In genomic region chr6:2104524-2104880, GRCh38 we compare ENCODE assay signal across 14 cellular contexts.
"Had no signal": no experiment of that assay in that cellular context is flagged by ENCODE, and none has a peak within 500 bp of the region (broad histone marks: within the 10 kb centered on the region; RNA-seq: fewer than 3 reads in every experiment).

No MANE protein-coding gene starts in this region.

- H3K4me3 ChIP-seq: gastroesophageal sphincter, uterus had no signal

- H3K9me3 ChIP-seq: gastroesophageal sphincter, neutrophil, tibial artery, uterus had no signal

- H3K9me3 Mint-ChIP-seq: activated naive CD8-positive, alpha-beta T cell treated with anti-CD3 and anti-CD28 coated beads, Interleukin-2, amount 10 ng/mL, durations not matched to agents 7 days and 5 days; central memory CD8-positive, alpha-beta T cell; dendritic cell treated with granulocyte-macrophage colony-stimulating factor and Interleukin-4, amounts not matched to agents 40 ng/mL and 50 ng/mL, for 4 days; naive thymus-derived CD4-positive, alpha-beta T cell; stimulated activated naive B cell treated with anti-CD40 and anti-IgM and Interleukin-4, amounts not matched to agents 10 μg/mL and 1 μg/mL and 100 μg/mL, for 72 hours; T-helper 2 cell treated with Interferon-gamma antibody and Interleukin-4, amounts not matched to agents 5 μg/mL and 100 μg/mL, for 36 hours had no signal

- H3K36me3 Mint-ChIP-seq: activated naive CD8-positive, alpha-beta T cell treated with anti-CD3 and anti-CD28 coated beads, Interleukin-2, amount 10 ng/mL, durations not matched to agents 7 days and 5 days; brain had no signal

- H3K27ac ChIP-seq: gastroesophageal sphincter, neutrophil, uterus had no signal

- H3K4me1 ChIP-seq: gastroesophageal sphincter, uterus had no signal

- H3K4me3 Mint-ChIP-seq: activated naive CD8-positive, alpha-beta T cell treated with anti-CD3 and anti-CD28 coated beads, Interleukin-2, amount 10 ng/mL, durations not matched to agents 7 days and 5 days; central memory CD8-positive, alpha-beta T cell; dendritic cell treated with granulocyte-macrophage colony-stimulating factor and Interleukin-4, amounts not matched to agents 40 ng/mL and 50 ng/mL, for 4 days; naive thymus-derived CD4-positive, alpha-beta T cell; stimulated activated naive B cell treated with anti-CD40 and anti-IgM and Interleukin-4, amounts not matched to agents 10 μg/mL and 1 μg/mL and 100 μg/mL, for 72 hours; T-helper 2 cell treated with Interferon-gamma antibody and Interleukin-4, amounts not matched to agents 5 μg/mL and 100 μg/mL, for 36 hours had no signal

- H3K27me3 ChIP-seq: gastroesophageal sphincter, neutrophil, tibial artery, uterus had no signal

- H3K4me1 Mint-ChIP-seq: central memory CD8-positive, alpha-beta T cell had no signal

- H3K27me3 Mint-ChIP-seq: activated naive CD8-positive, alpha-beta T cell treated with anti-CD3 and anti-CD28 coated beads, Interleukin-2, amount 10 ng/mL, durations not matched to agents 7 days and 5 days; central memory CD8-positive, alpha-beta T cell; dendritic cell treated with granulocyte-macrophage colony-stimulating factor and Interleukin-4, amounts not matched to agents 40 ng/mL and 50 ng/mL, for 4 days; naive thymus-derived CD4-positive, alpha-beta T cell; stimulated activated naive B cell treated with anti-CD40 and anti-IgM and Interleukin-4, amounts not matched to agents 10 μg/mL and 1 μg/mL and 100 μg/mL, for 72 hours had no signal

- H3K36me3 ChIP-seq: gastroesophageal sphincter, neutrophil, tibial artery, uterus had no signal

- ATAC-seq: gastroesophageal sphincter had no signal

- H3K27ac Mint-ChIP-seq: activated naive CD8-positive, alpha-beta T cell treated with anti-CD3 and anti-CD28 coated beads, Interleukin-2, amount 10 ng/mL, durations not matched to agents 7 days and 5 days; dendritic cell treated with granulocyte-macrophage colony-stimulating factor and Interleukin-4, amounts not matched to agents 40 ng/mL and 50 ng/mL, for 4 days; naive thymus-derived CD4-positive, alpha-beta T cell; stimulated activated naive B cell treated with anti-CD40 and anti-IgM and Interleukin-4, amounts not matched to agents 10 μg/mL and 1 μg/mL and 100 μg/mL, for 72 hours; T-helper 2 cell treated with Interferon-gamma antibody and Interleukin-4, amounts not matched to agents 5 μg/mL and 100 μg/mL, for 36 hours had no signal

- DNase-seq: activated naive CD4-positive, alpha-beta T cell; activated naive CD8-positive, alpha-beta T cell treated with anti-CD3 and anti-CD28 coated beads, Interleukin-2, amount 10 ng/mL, durations not matched to agents 7 days and 5 days; islet precursor cell; stimulated activated CD4-positive, alpha-beta T cell treated with anti-CD3 and anti-CD28 coated beads, Interleukin-2, amount 100 ng/mL, for 48 hours; stimulated activated naive B cell treated with anti-CD40 and anti-IgM and Interleukin-4, amounts not matched to agents 10 μg/mL and 1 μg/mL and 100 μg/mL, for 72 hours; uterus had no signal
